ENCODE assay signal across 28 cellular contexts in the genomic region with DNA sequence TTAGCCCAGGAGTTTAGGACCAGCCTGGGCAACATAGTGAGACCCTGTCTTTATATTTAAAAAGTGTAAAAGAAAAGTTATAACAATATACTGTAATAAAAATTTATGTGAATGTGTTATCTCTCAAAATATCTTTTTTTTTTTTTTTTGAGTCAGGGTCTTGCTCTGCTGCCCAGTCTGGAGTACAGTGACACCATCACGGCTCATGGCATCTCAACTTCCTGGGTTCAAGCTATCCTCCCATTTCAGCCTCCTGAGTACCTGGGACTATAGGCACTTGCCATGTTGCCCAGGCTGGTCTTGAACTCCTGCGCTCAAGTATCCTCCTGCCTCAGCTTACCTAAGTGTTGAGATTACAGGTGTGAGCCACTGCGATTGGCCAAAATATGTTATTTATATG. TPM values are rescaled to one million over a fixed set of nuclear protein-coding genes. Genes with fewer than 3 reads are reported as not detected.
DNase-seq lines count a peak whose midpoint lies in the region; ATAC-seq, FAIRE-seq and TF ChIP-seq lines count a peak whose summit lies in the region.
"Had no signal": no experiment of that assay in that cellular context is flagged by ENCODE, and none has a peak within 500 bp of the region (broad histone marks: within the 10 kb centered on the region; RNA-seq: fewer than 3 reads in every experiment).

No MANE protein-coding gene starts in this region.

- peaks cover 71% of the 10 kb centered on the region for H3K4me1 Mint-ChIP-seq in activated CD4-positive, alpha-beta T cell treated with anti-CD3 and anti-CD28 coated beads, Interleukin-2, amount 10 ng/mL, durations not matched to agents 7 days and 5 days
- peaks cover 13% of the 10 kb centered on the region for H3K4me1 Mint-ChIP-seq in astrocyte (ENCODE audit: low read depth, unreplicated experiment)
- peaks cover 8% of the 10 kb centered on the region for H3K4me1 Mint-ChIP-seq in GM23338

- no peaks in the 10 kb centered on the region for H3F3A ChIP-seq in GM23338 (replicated peaks; ENCODE audit: low read depth)

- H3K9me3 ChIP-seq in HEK293 (ENCODE audit: control insufficient read depth, insufficient read depth, low read depth, low read length), result no peaks in the 10 kb centered on the region
- no peaks in the 10 kb centered on the region for H3K9me3 ChIP-seq in astrocyte (ENCODE audit: insufficient read depth, low read depth, low read length)
- H3K9me3 ChIP-seq in neutrophil, result no peaks in the 10 kb centered on the region
- H3K9me3 ChIP-seq: testis had no signal

- POLR2A ChIA-PET in activated CD4-positive, alpha-beta T cell treated with anti-CD3 and anti-CD28 coated beads, Interleukin-2, amount 10 ng/mL, durations not matched to agents 7 days and 5 days (lab: Charles Lee), result no interaction called here
- POLR2A ChIA-PET in HEK293 (lab: Yijun Ruan, JAX), result no interaction called here

- H3K27me3 ChIP-seq in astrocyte (ENCODE audit: insufficient read depth, low read length) (no peaks in the 10 kb centered on the region), neutrophil (no peaks in the 10 kb centered on the region), GM23338 (ENCODE audit: insufficient read depth) (no peaks in the 10 kb centered on the region)
- H3K27me3 ChIP-seq: testis had no signal

- H2AFZ ChIP-seq in astrocyte (ENCODE audit: low read depth, low read length) (no peak overlapping the region), GM23338 (no peak overlapping the region)
- H2AFZ ChIP-seq: GM23248 had no signal

- H3K9ac ChIP-seq in astrocyte (ENCODE audit: low read length), result no peak overlapping the region
- H3K9ac ChIP-seq: GM23248 had no signal

- H3K4me3 Mint-ChIP-seq in activated CD4-positive, alpha-beta T cell treated with anti-CD3 and anti-CD28 coated beads, Interleukin-2, amount 10 ng/mL, durations not matched to agents 7 days and 5 days, result no peak overlapping the region
- H3K4me3 Mint-ChIP-seq in astrocyte (ENCODE audit: unreplicated experiment) (no peak overlapping the region), GM23338 (no peak overlapping the region)
- H3K4me3 Mint-ChIP-seq: activated CD8-positive, alpha-beta memory T cell treated with anti-CD3 and anti-CD28 coated beads, Interleukin-2, amount 10 ng/mL, durations not matched to agents 7 days and 5 days had no signal

- H3K27ac ChIP-seq in HEK293 (ENCODE audit: extremely low read depth, low read depth, low read length) (no peak overlapping the region), astrocyte (ENCODE audit: low read depth, low read length) (no peak overlapping the region), neutrophil (peak overlapping the region; percentile 8), GM23338 (ENCODE audit: low read depth) (no peak overlapping the region)
- H3K27ac ChIP-seq: coronary artery, GM23248, testis had no signal

- peaks cover 80% of the 10 kb centered on the region for H3K79me2 ChIP-seq in astrocyte (ENCODE audit: insufficient read depth, low read length)
- peaks cover 90% of the 10 kb centered on the region for H3K79me2 ChIP-seq in GM23338 (replicated peaks; ENCODE audit: insufficient read depth)

- TF ChIP-seq CTCF in HEK293 (tag by site-specific recombination; IDR thresholded peaks at IDR 0.05) (no peak), astrocyte (IDR thresholded peaks at IDR 0.05; ENCODE audit: insufficient read depth, low read depth, low read length) (no peak), neutrophil (IDR thresholded peaks at IDR 0.05) (no peak), GM23338 (conservative IDR thresholded peaks at IDR 0.05; ENCODE audit: low read depth in 2 of 2) (no peak)

- no peaks in the 10 kb centered on the region for H3K9me2 ChIP-seq in GM23338 (ENCODE audit: insufficient read depth)

- ATAC-seq in GM18907 (IDR thresholded peaks at IDR 0.05; ENCODE audit: unreplicated experiment), result no peak
- ATAC-seq in GM23338, result no peak
- ATAC-seq: activated CD8-positive, alpha-beta memory T cell treated with anti-CD3 and anti-CD28 coated beads, Interleukin-2, amount 10 ng/mL, durations not matched to agents 7 days and 5 days; left lobe of liver had no signal

- H3K36me3 ChIP-seq in HEK293 (ENCODE audit: control insufficient read depth in 2 of 2, insufficient read depth in 1 of 2, low read length in 2 of 2) (peaks cover 0 to 13% of the 10 kb centered on the region in 2 experiments; a peak in 2 of 3 replicates), astrocyte (ENCODE audit: insufficient read depth, low read length) (peaks cover 7% of the 10 kb centered on the region), neutrophil (peaks cover 24% of the 10 kb centered on the region), GM23338 (ENCODE audit: insufficient read depth) (no peaks in the 10 kb centered on the region)

- no peaks in the 10 kb centered on the region for H3K9me3 Mint-ChIP-seq in activated CD4-positive, alpha-beta T cell treated with anti-CD3 and anti-CD28 coated beads, Interleukin-2, amount 10 ng/mL, durations not matched to agents 7 days and 5 days
- H3K9me3 Mint-ChIP-seq in astrocyte (ENCODE audit: unreplicated experiment) (no peaks in the 10 kb centered on the region), GM23338 (no peaks in the 10 kb centered on the region)

- no peak overlapping the region for H3K4me2 ChIP-seq in astrocyte (ENCODE audit: low read length)
- H3K4me2 ChIP-seq in GM23338, result no peak overlapping the region
- H3K4me2 ChIP-seq: smooth muscle cell had no signal

- H3K27ac Mint-ChIP-seq in activated CD4-positive, alpha-beta T cell treated with anti-CD3 and anti-CD28 coated beads, Interleukin-2, amount 10 ng/mL, durations not matched to agents 7 days and 5 days, result peak overlapping the region; percentile 74
- H3K27ac Mint-ChIP-seq in astrocyte (ENCODE audit: unreplicated experiment) (peak overlapping the region; percentile 77), GM23338 (no peak overlapping the region)
- H3K27ac Mint-ChIP-seq: activated CD8-positive, alpha-beta memory T cell treated with anti-CD3 and anti-CD28 coated beads, Interleukin-2, amount 10 ng/mL, durations not matched to agents 7 days and 5 days had no signal

- no peak overlapping the region for H3K4me3 ChIP-seq in HEK293 (ENCODE audit: low read depth, low read length)
- no peak overlapping the region for H3K4me3 ChIP-seq in astrocyte (ENCODE audit: insufficient read depth, low read depth, low read length)
- no peak overlapping the region for H3K4me3 ChIP-seq in neutrophil (ENCODE audit: low read depth in 1 of 2, low read length in 1 of 2)
- no peak overlapping the region for H3K4me3 ChIP-seq in GM23338
- H3K4me3 ChIP-seq: coronary artery, GM23248, smooth muscle cell, testis had no signal

- peaks cover 7% of the 10 kb centered on the region for H3K4me1 ChIP-seq in HEK293 (ENCODE audit: control insufficient read depth, insufficient read depth, low read length)
- no peaks in the 10 kb centered on the region for H3K4me1 ChIP-seq in astrocyte (ENCODE audit: insufficient read depth, low read length)
- peaks cover 22 to 29% of the 10 kb centered on the region in 2 experiments for H3K4me1 ChIP-seq in neutrophil (ENCODE audit: control insufficient read depth in 1 of 2, insufficient read depth in 1 of 2, low read depth in 1 of 2, low read length in 1 of 2)
- H3K4me1 ChIP-seq in GM23338 (ENCODE audit: insufficient read depth), result peaks cover 27% of the 10 kb centered on the region

- H3K27me3 Mint-ChIP-seq in activated CD4-positive, alpha-beta T cell treated with anti-CD3 and anti-CD28 coated beads, Interleukin-2, amount 10 ng/mL, durations not matched to agents 7 days and 5 days, result no peaks in the 10 kb centered on the region
- H3K27me3 Mint-ChIP-seq in astrocyte (ENCODE audit: low read depth, unreplicated experiment) (no peaks in the 10 kb centered on the region), GM23338 (ENCODE audit: insufficient read depth, low read depth, poor library complexity) (no peaks in the 10 kb centered on the region)
- H3K27me3 Mint-ChIP-seq: activated CD8-positive, alpha-beta memory T cell treated with anti-CD3 and anti-CD28 coated beads, Interleukin-2, amount 10 ng/mL, durations not matched to agents 7 days and 5 days had no signal

- peaks cover 25% of the 10 kb centered on the region for H3K36me3 Mint-ChIP-seq in activated CD4-positive, alpha-beta T cell treated with anti-CD3 and anti-CD28 coated beads, Interleukin-2, amount 10 ng/mL, durations not matched to agents 7 days and 5 days (ENCODE audit: low read depth)
- H3K36me3 Mint-ChIP-seq in astrocyte (ENCODE audit: low read depth, unreplicated experiment) (no peaks in the 10 kb centered on the region), GM23338 (ENCODE audit: low read depth) (no peaks in the 10 kb centered on the region)

- H4K20me1 ChIP-seq in astrocyte (ENCODE audit: insufficient read depth, low read length), result peaks cover 79% of the 10 kb centered on the region
- H4K20me1 ChIP-seq in GM23338 (replicated peaks; ENCODE audit: insufficient read depth), result peaks cover 15% of the 10 kb centered on the region; the same call in 1 of the 2 replicates

- CTCF ChIA-PET in activated CD4-positive, alpha-beta T cell treated with anti-CD3 and anti-CD28 coated beads, Interleukin-2, amount 10 ng/mL, durations not matched to agents 7 days and 5 days (lab: Charles Lee), result interaction anchor here (1.3 kb wide), 1 partner anchor 15 kb away, joined by 3 read pairs; no protein-coding TSS in a partner anchor
- CTCF ChIA-PET in HEK293 (lab: Yijun Ruan, JAX), result interaction anchor here (2.6 kb wide), 1 partner anchor 12 kb away, joined by 24 read pairs; no protein-coding TSS in a partner anchor

- FAIRE-seq in astrocyte (lab: Jason Lieb, UNC), result no peak
- FAIRE-seq: A204.1, GM12892, islet of Langerhans, urothelium cell line had no signal

- DNase-seq in activated CD4-positive, alpha-beta T cell treated with anti-CD3 and anti-CD28 coated beads, Interleukin-2, amount 10 ng/mL, durations not matched to agents 7 days and 5 days, result no peak
- no peak for DNase-seq in activated CD4-positive, alpha-beta T cell treated with anti-CD3 and anti-CD28 coated beads for 1 hour
- DNase-seq in astrocyte (ENCODE audit: low read depth) (no peak), ecto neural progenitor cell (ENCODE audit: low spot score) (no peak), GM23338 (ENCODE audit: low spot score) (no peak)
- DNase-seq: activated CD4-positive, alpha-beta T cell treated with anti-CD3 and anti-CD28 coated beads, Interleukin-2, amount 50 U/mL, for 1 hour; activated CD8-positive, alpha-beta memory T cell treated with anti-CD3 and anti-CD28 coated beads, Interleukin-2, amount 10 ng/mL, durations not matched to agents 7 days and 5 days; activated naive CD4-positive, alpha-beta T cell treated with anti-CD3 and anti-CD28 coated beads, Interleukin-2, amount 50 U/mL, for 16 hours; DMS153; effector memory CD4-positive, alpha-beta T cell; glutamatergic neuron; GM23248; NCI-H1436 treated with DMSO at 0.1 percent for 48 hours; NCI-H345; SHP77 treated with DMSO at 0.1 percent for 48 hours; stimulated activated naive CD4-positive, alpha-beta T cell treated with Interleukin-2 at 50 U/mL for 16 hours; T-helper 9 cell; testis had no signal

RNA-seq across cellular contexts. Expression of a gene that starts 45.5 kb away (rescaled TPM):
- 10 to 100 TPM; 27.6 to 30.5 TPM for total RNA-seq in activated CD4-positive, alpha-beta T cell treated with anti-CD3 and anti-CD28 coated beads, Interleukin-2, amount 10 ng/mL, durations not matched to agents 7 days and 5 days
- 8.8 and 12.8 TPM in 2 replicates for total RNA-seq in astrocyte
- 16.3 and 22.4 TPM in 2 replicates for total RNA-seq in GM23338 (2014; rRNA removed; shearing (Covaris generic))
- polyA plus RNA-seq in GM23338 (2016; fragmentation: Nextera tagmentation; extraction: Ambion mirVana), result 17.9 and 19.4 TPM in 2 replicates
